ENCODE assay signal across 8 cellular contexts in the genomic region with DNA sequence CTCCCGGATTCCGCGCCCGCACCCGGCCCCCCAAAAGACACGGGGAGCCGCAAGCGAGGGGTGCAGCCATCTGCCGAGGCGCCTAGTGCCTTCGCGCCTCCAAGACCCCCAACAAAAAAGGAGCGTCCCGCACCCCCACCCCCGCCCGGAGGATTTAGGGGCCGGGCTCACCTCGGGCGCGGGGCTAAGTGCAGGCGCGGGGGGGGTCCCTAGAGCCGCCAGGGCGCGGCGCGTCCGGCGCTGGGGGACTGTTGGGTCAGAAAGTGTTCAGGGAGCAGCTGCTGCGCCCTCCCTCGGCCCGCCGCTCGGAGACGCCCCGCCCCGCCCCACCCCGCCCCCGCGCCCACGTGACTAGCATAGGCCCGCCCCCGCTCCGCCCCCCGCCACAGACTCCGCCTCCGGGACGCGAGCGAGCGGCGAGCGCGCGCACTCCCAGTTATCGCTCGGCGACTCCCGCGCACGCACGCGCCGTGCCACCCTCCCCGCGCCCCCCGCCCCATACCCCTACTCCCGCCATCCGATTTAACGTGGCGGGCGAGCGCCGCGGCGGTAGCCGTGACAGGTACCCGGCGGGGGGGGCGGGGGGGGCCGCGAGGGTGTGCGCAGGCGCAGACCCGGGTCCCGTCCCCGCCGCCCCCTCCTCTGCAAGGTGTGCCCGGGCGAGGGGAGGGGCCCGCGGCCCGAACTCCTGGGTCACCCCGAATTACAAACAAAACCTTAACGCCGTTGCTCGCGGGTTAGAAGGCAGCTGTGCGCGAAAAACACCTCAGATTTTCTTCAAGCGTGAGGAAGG. TPM values are rescaled to one million over a fixed set of nuclear protein-coding genes. Genes with fewer than 3 reads are reported as not detected.
DNase-seq lines count a peak whose midpoint lies in the region; ATAC-seq and TF ChIP-seq lines count a peak whose summit lies in the region.

No MANE protein-coding gene starts in this region.

- H3K4me1 Mint-ChIP-seq in CD4-positive, alpha-beta memory T cell, result peaks cover 16 to 40% (median 23%) of the 10 kb centered on the region in 4 donors
- H3K4me1 Mint-ChIP-seq in activated naive CD8-positive, alpha-beta T cell (ENCODE audit: low read depth), result peaks cover 22% of the 10 kb centered on the region

- H4K12ac ChIP-seq in trophoblast cell (ENCODE audit: low read depth, low read length), result peak overlapping the region; percentile 67

- H3K9me3 ChIP-seq in CD4-positive, alpha-beta memory T cell (ENCODE audit: control insufficient read depth in 1 of 2, low read length in 2 of 2), result no peaks in the 10 kb centered on the region
- H3K9me3 ChIP-seq in trophoblast cell (ENCODE audit: insufficient read depth, low read depth, low read length) (no peaks in the 10 kb centered on the region), tibial nerve (no peaks in the 10 kb centered on the region)

- no peaks in the 10 kb centered on the region for H3K36me3 ChIP-seq in CD4-positive, alpha-beta memory T cell (ENCODE audit: insufficient read depth, low read length)
- no peaks in the 10 kb centered on the region for H3K36me3 ChIP-seq in trophoblast cell (ENCODE audit: control insufficient read depth in 1 of 2, insufficient read depth in 2 of 2, low read length in 2 of 2)
- H3K36me3 ChIP-seq in tibial nerve, result no peaks in the 10 kb centered on the region

- no peaks in the 10 kb centered on the region for H3K27me3 ChIP-seq in CD4-positive, alpha-beta memory T cell (ENCODE audit: insufficient read depth, low read length)
- no peaks in the 10 kb centered on the region for H3K27me3 ChIP-seq in trophoblast cell (ENCODE audit: insufficient read depth, low read length)
- no peaks in the 10 kb centered on the region for H3K27me3 ChIP-seq in tibial nerve

- peak overlapping the region; percentile 84 for H4K91ac ChIP-seq in trophoblast cell (ENCODE audit: low read depth, low read length)

- peak overlapping the region; percentile 89 for H2AFZ ChIP-seq in trophoblast cell (ENCODE audit: insufficient read depth, low read length, poor library complexity)

- no peaks in the 10 kb centered on the region for H3K9me3 Mint-ChIP-seq in CD4-positive, alpha-beta memory T cell
- no peaks in the 10 kb centered on the region for H3K9me3 Mint-ChIP-seq in activated naive CD8-positive, alpha-beta T cell (ENCODE audit: low read depth)

- H3K27me3 Mint-ChIP-seq in CD4-positive, alpha-beta memory T cell, result peaks cover 0 to 3% of the 10 kb centered on the region in 2 donors
- no peaks in the 10 kb centered on the region for H3K27me3 Mint-ChIP-seq in activated naive CD8-positive, alpha-beta T cell

- peak overlapping the region; percentile 46 for H3K27ac ChIP-seq in CD4-positive, alpha-beta memory T cell (ENCODE audit: low read depth, low read length)
- peak overlapping the region; percentile 86 for H3K27ac ChIP-seq in trophoblast cell (ENCODE audit: low read depth, low read length)
- H3K27ac ChIP-seq in tibial nerve, result peak overlapping the region; percentile 94 to 97 (median 96)

- peak; percentile 76 to 87 for TF ChIP-seq POLR2A in tibial nerve (IDR thresholded peaks at IDR 0.05)

- peak overlapping the region; percentile 74 for H2BK120ac ChIP-seq in trophoblast cell (ENCODE audit: insufficient read depth, low read length, poor library complexity)

- H3K4ac ChIP-seq in trophoblast cell (ENCODE audit: low read depth, low read length), result peak overlapping the region; percentile 19

- peak overlapping the region; percentile 37 to 88 (median 79) for H3K27ac Mint-ChIP-seq in CD4-positive, alpha-beta memory T cell
- no peak overlapping the region for H3K27ac Mint-ChIP-seq in activated naive CD8-positive, alpha-beta T cell

- peaks cover 9% of the 10 kb centered on the region for H3K79me1 ChIP-seq in trophoblast cell (ENCODE audit: low read length)

- peak overlapping the region; percentile 94 for H4K8ac ChIP-seq in trophoblast cell (ENCODE audit: low read depth, low read length)

- no CpG with 5 or more reads among the region's 101 CpGs for WGBS in trophoblast cell (ENCODE audit: extremely low coverage, insufficient coverage, insufficient read length)
- WGBS in tibial nerve, 2 donors, result 1 to 2% methylated on average over 30 to 45 of the region's 101 CpGs

- peak overlapping the region; percentile 77 for H2BK5ac ChIP-seq in trophoblast cell (ENCODE audit: low read depth, low read length, poor library complexity)

- no peak overlapping the region for H3K23ac ChIP-seq in trophoblast cell (ENCODE audit: low read length)

- peak overlapping the region; percentile 71 for H3K4me2 ChIP-seq in trophoblast cell (ENCODE audit: low read length)

- H3K4me3 ChIP-seq in CD4-positive, alpha-beta memory T cell (ENCODE audit: low read length in 2 of 2), result peak overlapping the region; percentile 47 to 52
- H3K4me3 ChIP-seq in trophoblast cell (ENCODE audit: low read depth, low read length) (peak overlapping the region; percentile 84), tibial nerve (peak overlapping the region; percentile 68 to 97 (median 88))

- H3K4me1 ChIP-seq in CD4-positive, alpha-beta memory T cell (ENCODE audit: insufficient read depth, low read length), result peaks cover 35% of the 10 kb centered on the region
- H3K4me1 ChIP-seq in trophoblast cell (ENCODE audit: control insufficient read depth in 1 of 2, insufficient read depth in 2 of 2, low read length in 2 of 2) (peaks cover 3% of the 10 kb centered on the region in 2 experiments), tibial nerve (peaks cover 0 to 30% (median 5%) of the 10 kb centered on the region in 4 donors)

- H3K18ac ChIP-seq in trophoblast cell (ENCODE audit: low read length), result peak overlapping the region; percentile 25

- no peak overlapping the region for H2AK5ac ChIP-seq in trophoblast cell (ENCODE audit: low read length)

- peak overlapping the region; percentile 87 for H3K9ac ChIP-seq in trophoblast cell (ENCODE audit: low read length)

- ATAC-seq in GM21390 (IDR thresholded peaks at IDR 0.05; ENCODE audit: unreplicated experiment) (peak; percentile 43), SK-N-SH treated with all-trans-retinoic acid at 6 μM for 48 hours (peak; percentile 78)

- H3K79me2 ChIP-seq in trophoblast cell (ENCODE audit: control insufficient read depth, insufficient read depth, low read length, poor library complexity), result peaks cover 11% of the 10 kb centered on the region

- intact Hi-C loops in CD4-positive, alpha-beta memory T cell (cut with micrococcal nuclease), result loop anchor here (2.0 kb wide), 3 partner anchors 82 to 126 kb away; partner anchors contain the start of genes CSNK1E, DDX17 and TMEM184B
- intact Hi-C loops in cardiac septum (cut with DNase I), result loop anchor here (5.0 kb wide), 1 partner anchor 132 kb away; no protein-coding TSS in a partner anchor

- CTCF ChIA-PET in CD4-positive, alpha-beta memory T cell (lab: Charles Lee; ENCODE audit: partially characterized antibody), result no interaction called here

- TF ChIP-seq EP300 in tibial nerve (IDR thresholded peaks at IDR 0.05), result peak in 1 of 2 donors; percentile 90

- no peak for TF ChIP-seq CTCF in tibial nerve (IDR thresholded peaks at IDR 0.05)

- no peak overlapping the region for H2BK12ac ChIP-seq in trophoblast cell (ENCODE audit: low read length)

- H3K36me3 Mint-ChIP-seq in CD4-positive, alpha-beta memory T cell, result peaks cover 0 to 2% of the 10 kb centered on the region in 2 donors
- no peaks in the 10 kb centered on the region for H3K36me3 Mint-ChIP-seq in activated naive CD8-positive, alpha-beta T cell

- DNase-seq in CD4-positive, alpha-beta memory T cell, result peak; percentile 78 to 85 (median 82)
- DNase-seq in Kasumi-1 (lab: John Stamatoyannopoulos, UW) (peak; percentile 50 to 63), cardiac septum (ENCODE audit: low spot score) (peak; percentile 93), trophoblast cell (peak; percentile 62 to 81), tibial nerve (ENCODE audit: low spot score in 2 of 2) (peak; percentile 71 to 83)

- H3K14ac ChIP-seq in trophoblast cell (ENCODE audit: low read length), result peak overlapping the region; percentile 80

- POLR2A ChIA-PET in CD4-positive, alpha-beta memory T cell (lab: Charles Lee; ENCODE audit: partially characterized antibody), result interaction anchor here (0.6 to 1.4 kb wide), 5 partner anchors 108 to 842 kb away, joined by 3 to 7 read pairs (median 3); partner anchors contain the start of genes GTPBP1 and PLA2G6

- H3K4me3 Mint-ChIP-seq in CD4-positive, alpha-beta memory T cell, result peak overlapping the region; percentile 78 to 89 (median 83)
- H3K4me3 Mint-ChIP-seq in activated naive CD8-positive, alpha-beta T cell, result peak overlapping the region; percentile 85

TF ChIP-seq in SK-N-SH treated with all-trans-retinoic acid at 6 μM for 48 hours, 23 proteins besides CTCF, POLR2A, EP300 and RAD21:
- TF ChIP-seq ARNTL (CRISPR knock-in tag; IDR thresholded peaks at IDR 0.05; ENCODE audit: borderline replicate concordance, low read depth), result no peak
- TF ChIP-seq GLIS3 (CRISPR knock-in tag; IDR thresholded peaks at IDR 0.05), result no peak
- TF ChIP-seq TOX (CRISPR knock-in tag; IDR thresholded peaks at IDR 0.05; ENCODE audit: borderline replicate concordance), result no peak
- TF ChIP-seq POU6F1 (CRISPR knock-in tag; IDR thresholded peaks at IDR 0.05; ENCODE audit: borderline replicate concordance, low read depth), result no peak

RNA-seq across cellular contexts. Expression of gene KCNJ4, which starts 56.2 kb away (rescaled TPM):
- total RNA-seq in CD4-positive, alpha-beta memory T cell, result not detected
- polyA plus RNA-seq in CD4-positive, alpha-beta memory T cell, result not detected
- 67.8 TPM for total RNA-seq in cardiac septum
- 0.05 and 0.08 TPM in 2 replicates for polyA plus RNA-seq in trophoblast cell (2013)
- 1 to 10 TPM in 3 of 4 donors, under 1 TPM in 1; 0.63 to 1.6 (median 1.1) TPM for total RNA-seq in tibial nerve

Comparison
In these comparisons a context has a peak if more than half of its experiments do, and no peak if none do; other contexts are left out.
1. Peak in every context shown above with its lines: DNase-seq, ATAC-seq, H3K4me3 ChIP-seq and H3K27ac ChIP-seq.
2. RNA of gene KCNJ4, which starts 56.2 kb away (total RNA-seq): 67.8 TPM in cardiac septum (single experiment); 0.63 to 1.6 TPM in tibial nerve and not detected in CD4-positive, alpha-beta memory T cell; every median in the first group is over 10 times any median in the second.